ENCODE assay signal across 8 cellular contexts in the genomic region with DNA sequence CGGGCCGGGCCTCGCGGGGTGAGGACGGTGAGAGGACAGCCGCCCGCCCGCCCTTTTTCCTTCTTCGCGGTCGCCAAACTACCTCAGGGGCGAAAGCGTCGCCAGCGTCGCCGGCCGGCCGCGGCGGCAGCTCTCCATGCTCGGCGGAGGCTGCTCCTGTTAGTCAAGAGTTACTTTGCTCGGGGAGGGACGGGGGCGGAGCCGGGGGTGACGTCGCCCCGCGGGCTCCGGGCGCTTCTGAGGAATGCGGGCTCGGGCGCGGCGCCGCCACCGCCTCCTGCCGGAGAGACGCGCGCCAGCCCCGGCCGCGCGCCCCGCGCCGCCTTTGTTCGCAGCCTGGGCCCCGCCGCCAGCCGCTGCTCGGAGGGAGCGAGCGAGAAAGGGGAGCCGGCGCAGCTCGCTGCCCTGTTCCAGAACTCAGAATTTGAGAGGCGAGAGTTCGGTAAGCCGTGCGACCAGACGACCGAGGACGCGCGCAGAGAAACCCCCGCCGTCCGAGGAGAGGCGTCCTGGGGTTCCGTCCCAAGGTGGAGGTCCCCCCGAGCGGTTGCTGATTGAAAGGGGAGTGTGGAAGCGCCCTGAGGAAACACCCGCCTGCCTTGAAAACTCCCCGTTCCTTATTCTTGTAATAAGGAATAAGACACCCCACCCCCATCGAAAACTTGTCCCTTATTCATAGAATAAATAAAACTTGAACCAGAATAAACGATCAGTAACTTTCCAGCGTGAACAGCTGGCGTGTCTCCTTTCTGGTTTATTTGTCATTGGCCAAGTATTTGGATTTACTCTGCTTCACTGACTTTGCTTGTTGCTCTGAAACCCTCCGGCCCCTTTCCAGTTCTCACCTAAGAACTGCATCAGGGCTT. TPM values are rescaled to one million over a fixed set of nuclear protein-coding genes. Genes with fewer than 3 reads are reported as not detected.
DNase-seq lines count a peak whose midpoint lies in the region; ATAC-seq, FAIRE-seq and TF ChIP-seq lines count a peak whose summit lies in the region.

A gene (minus strand): TSS at position 164 of the 866 bp plus-strand sequence. CDS start 241 bp downstream, outside the sequence.

- no peak for FAIRE-seq in pancreas (lab: Jason Lieb, UNC)

- peaks cover 17% of the 10 kb centered on the region; the same call in 1 of the 2 replicates for H4K20me1 ChIP-seq in SK-N-SH (ENCODE audit: insufficient read depth)

- H3K4me1 ChIP-seq in SK-N-SH (ENCODE audit: control insufficient read depth in 1 of 2, insufficient read depth in 2 of 2, low read depth in 1 of 2, low read length in 1 of 2) (peaks cover 0 to 23% of the 10 kb centered on the region in 2 experiments; a peak in 3 of 4 replicates), pancreas (peaks cover 5 to 16% (median 13%) of the 10 kb centered on the region in 3 donors), thymus (ENCODE audit: control insufficient read depth, insufficient read depth, low read length) (peaks cover 3% of the 10 kb centered on the region)

- peaks cover 45% of the 10 kb centered on the region for H3K79me2 ChIP-seq in SK-N-SH (ENCODE audit: insufficient read depth)

- peaks cover 23% of the 10 kb centered on the region for H3K4me1 Mint-ChIP-seq in activated naive CD8-positive, alpha-beta T cell treated with anti-CD3 and anti-CD28 coated beads, Interleukin-2, amount 50 U/mL, for 24 hours

- peak within 1 kb of the TSS; percentile 71 to 98 for H3K4me3 ChIP-seq in SK-N-SH (ENCODE audit: low read depth in 2 of 2, low read length in 1 of 2)
- H3K4me3 ChIP-seq in pancreas, result peak within 1 kb of the TSS; percentile 62 to 93 (median 82)
- H3K4me3 ChIP-seq in thymus (ENCODE audit: low read length), result peak within 1 kb of the TSS; percentile 86

- 0% methylated on average over 23 of the region's 85 CpGs for WGBS in SK-N-SH (ENCODE audit: low lambda C conversion rate)
- 0 to 1% methylated on average over 62 to 85 of the region's 85 CpGs for WGBS in pancreas, 2 donors
- 1% methylated on average over 85 of the region's 85 CpGs for WGBS in thymus

- H3K27me3 ChIP-seq in SK-N-SH (ENCODE audit: insufficient read depth) (no peaks in the 10 kb centered on the region), pancreas (no peaks in the 10 kb centered on the region), thymus (ENCODE audit: control insufficient read depth, insufficient read depth) (peaks cover 14% of the 10 kb centered on the region)

- peak within 1 kb of the TSS; percentile 90 for H3K4me2 ChIP-seq in SK-N-SH

- peak within 1 kb of the TSS; percentile 94 for H3K9ac ChIP-seq in SK-N-SH

- TF ChIP-seq RAD21 in SK-N-SH (IDR thresholded peaks at IDR 0.05; ENCODE audit: low read length), result no peak; the same call in 1 of the 2 replicates

- 0 out of 4 replicates have a peak, but pooled peaks of 1 of the 2 experiments have one; percentile 28 for TF ChIP-seq EP300 in SK-N-SH (IDR thresholded peaks at IDR 0.05; ENCODE audit: borderline replicate concordance in 1 of 2, low read depth in 1 of 2, low read length in 1 of 2)

- DNase-seq in DMS53 treated with DMSO at 0.1 percent for 48 hours (lab: John Stamatoyannopoulos, UW; ENCODE audit: unreplicated experiment) (peak; percentile 60), HuH-7 (ENCODE audit: low spot score) (peak; percentile 89), SK-N-SH (peak; percentile 82), Right ventricle myocardium superior (peak; percentile 96), pancreas (peak; percentile 93 to 97 (median 96))
- peak; percentile 89 for DNase-seq in activated naive CD8-positive, alpha-beta T cell treated with anti-CD3 and anti-CD28 coated beads, Interleukin-2, amount 50 U/mL, for 24 hours

- peak within 1 kb of the TSS; percentile 71 to 97 for H3K27ac ChIP-seq in SK-N-SH (ENCODE audit: low read depth in 2 of 2, low read length in 1 of 2)
- peak within 1 kb of the TSS; percentile 98 to 99 (median 99) for H3K27ac ChIP-seq in pancreas
- H3K27ac ChIP-seq in thymus (ENCODE audit: low read depth), result peak within 1 kb of the TSS; percentile 88

- H3K36me3 Mint-ChIP-seq in activated naive CD8-positive, alpha-beta T cell treated with anti-CD3 and anti-CD28 coated beads, Interleukin-2, amount 50 U/mL, for 24 hours (ENCODE audit: low read depth), result no peaks in the 10 kb centered on the region

- H3K27me3 Mint-ChIP-seq in activated naive CD8-positive, alpha-beta T cell treated with anti-CD3 and anti-CD28 coated beads, Interleukin-2, amount 50 U/mL, for 24 hours, result peaks cover 42% of the 10 kb centered on the region

- intact Hi-C loops in Right ventricle myocardium superior (cut with DNase I) (loop anchor here (10.0 kb wide), 1 partner anchor 204 kb away; no protein-coding TSS in a partner anchor), pancreas (cut with DNase I) (no loop called here)

- H3K9me3 Mint-ChIP-seq in activated naive CD8-positive, alpha-beta T cell treated with anti-CD3 and anti-CD28 coated beads, Interleukin-2, amount 50 U/mL, for 24 hours, result no peaks in the 10 kb centered on the region

- no peaks in the 10 kb centered on the region for H3K36me3 ChIP-seq in SK-N-SH (replicated peaks in 1 of 2; ENCODE audit: control insufficient read depth in 1 of 2, insufficient read depth in 2 of 2, low read length in 1 of 2)
- no peaks in the 10 kb centered on the region for H3K36me3 ChIP-seq in pancreas
- no peaks in the 10 kb centered on the region for H3K36me3 ChIP-seq in thymus (ENCODE audit: control insufficient read depth, insufficient read depth)

- H3K9me2 ChIP-seq in SK-N-SH, result no peaks in the 10 kb centered on the region

- CTCF ChIA-PET in SK-N-SH (lab: Yijun Ruan, JAX), result no interaction called here

- H3K9me3 ChIP-seq in SK-N-SH (no peaks in the 10 kb centered on the region), pancreas (no peaks in the 10 kb centered on the region), thymus (ENCODE audit: control insufficient read depth) (no peaks in the 10 kb centered on the region)

- H3F3A ChIP-seq in SK-N-SH (replicated peaks; ENCODE audit: insufficient read depth), result peaks cover 16% of the 10 kb centered on the region

- peak within 1 kb of the TSS; percentile 89 for H2AFZ ChIP-seq in SK-N-SH (ENCODE audit: low read depth)

- H3K4me3 Mint-ChIP-seq in activated naive CD8-positive, alpha-beta T cell treated with anti-CD3 and anti-CD28 coated beads, Interleukin-2, amount 50 U/mL, for 24 hours, result peak within 1 kb of the TSS; percentile 90

- TF ChIP-seq CTCF in SK-N-SH (IDR thresholded peaks at IDR 0.05) (peak; percentile 52), pancreas (IDR thresholded peaks at IDR 0.05) (peak in 3 of 4 donors; percentile 54 to 67 (median 58))

- ATAC-seq in GM21515 (IDR thresholded peaks at IDR 0.05; ENCODE audit: unreplicated experiment) (peak; percentile 95), Right ventricle myocardium superior (ENCODE audit: poor library complexity) (peak; percentile 93), pancreas (peak; percentile 85 to 92 (median 90))
- peak; percentile 92 for ATAC-seq in activated naive CD8-positive, alpha-beta T cell treated with anti-CD3 and anti-CD28 coated beads, Interleukin-2, amount 50 U/mL, for 24 hours

- POLR2A ChIA-PET in SK-N-SH (lab: Yijun Ruan, JAX), result no interaction called here

- peak within 1 kb of the TSS; percentile 87 for H3K27ac Mint-ChIP-seq in activated naive CD8-positive, alpha-beta T cell treated with anti-CD3 and anti-CD28 coated beads, Interleukin-2, amount 50 U/mL, for 24 hours

TF ChIP-seq in SK-N-SH, 30 proteins besides CTCF, POLR2A, EP300 and RAD21 (continues in another document):
- TF ChIP-seq, protein P1, sequence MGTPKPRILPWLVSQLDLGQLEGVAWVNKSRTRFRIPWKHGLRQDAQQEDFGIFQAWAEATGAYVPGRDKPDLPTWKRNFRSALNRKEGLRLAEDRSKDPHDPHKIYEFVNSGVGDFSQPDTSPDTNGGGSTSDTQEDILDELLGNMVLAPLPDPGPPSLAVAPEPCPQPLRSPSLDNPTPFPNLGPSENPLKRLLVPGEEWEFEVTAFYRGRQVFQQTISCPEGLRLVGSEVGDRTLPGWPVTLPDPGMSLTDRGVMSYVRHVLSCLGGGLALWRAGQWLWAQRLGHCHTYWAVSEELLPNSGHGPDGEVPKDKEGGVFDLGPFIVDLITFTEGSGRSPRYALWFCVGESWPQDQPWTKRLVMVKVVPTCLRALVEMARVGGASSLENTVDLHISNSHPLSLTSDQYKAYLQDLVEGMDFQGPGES (IDR thresholded peaks at IDR 0.05; ENCODE audit: low read depth, low read length), result no peak
- peak; percentile 20; the same call in 1 of the 2 replicates for TF ChIP-seq SIN3A (IDR thresholded peaks at IDR 0.05; ENCODE audit: borderline replicate concordance, low read depth, low read length)
- TF ChIP-seq NRF1 (IDR thresholded peaks at IDR 0.05; ENCODE audit: low read depth, low read length), result peak; percentile 7; the same call in 1 of the 2 replicates
- TF ChIP-seq SMC3 (IDR thresholded peaks at IDR 0.05; ENCODE audit: low read depth, low read length), result peak; percentile 16; the same call in 1 of the 2 replicates
- TF ChIP-seq, protein P2, sequence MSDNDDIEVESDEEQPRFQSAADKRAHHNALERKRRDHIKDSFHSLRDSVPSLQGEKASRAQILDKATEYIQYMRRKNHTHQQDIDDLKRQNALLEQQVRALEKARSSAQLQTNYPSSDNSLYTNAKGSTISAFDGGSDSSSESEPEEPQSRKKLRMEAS (IDR thresholded peaks at IDR 0.05; ENCODE audit: low read depth), result 0 out of 2 replicates have a peak, but pooled peaks have one; percentile 22
- no peak for TF ChIP-seq RXRA (IDR thresholded peaks at IDR 0.05; ENCODE audit: borderline replicate concordance, low read depth)
- peak; percentile 42; the same call in 1 of the 2 replicates for TF ChIP-seq TEAD4 (IDR thresholded peaks at IDR 0.05; ENCODE audit: borderline replicate concordance, insufficient read depth)
- peak; percentile 77 for TF ChIP-seq YY1 (IDR thresholded peaks at IDR 0.05; ENCODE audit: low read depth)

RNA-seq across cellular contexts. Expression of the gene that starts here (rescaled TPM):
- polyA plus RNA-seq in SK-N-SH (2012; rRNA removed) (8.0 and 9.5 TPM in 2 replicates), pancreas (10 to 100 TPM; 10.5 to 16.2 TPM), thymus (9.3 TPM)
- 12.3 and 14.5 TPM in 2 replicates for polyA plus RNA-seq in SK-N-SH (2012; cell fraction: cytosol; rRNA removed)
- polyA plus RNA-seq in SK-N-SH (2012; cell fraction: nucleus; rRNA removed), result 8.9 and 10.3 TPM in 2 replicates
- total RNA-seq in Right ventricle myocardium superior (27.9 TPM), pancreas (10 to 100 TPM; 50.2 to 72.7 (median 52.6) TPM)

Comparison
In these comparisons a context has a peak if more than half of its experiments do, and no peak if none do; other contexts are left out.
1. Peak in every context shown above with its lines: DNase-seq, ATAC-seq, H3K4me3 ChIP-seq and H3K27ac ChIP-seq.